Comparison of ENCODE assay signal across 1 cellular context in the genomic region with DNA sequence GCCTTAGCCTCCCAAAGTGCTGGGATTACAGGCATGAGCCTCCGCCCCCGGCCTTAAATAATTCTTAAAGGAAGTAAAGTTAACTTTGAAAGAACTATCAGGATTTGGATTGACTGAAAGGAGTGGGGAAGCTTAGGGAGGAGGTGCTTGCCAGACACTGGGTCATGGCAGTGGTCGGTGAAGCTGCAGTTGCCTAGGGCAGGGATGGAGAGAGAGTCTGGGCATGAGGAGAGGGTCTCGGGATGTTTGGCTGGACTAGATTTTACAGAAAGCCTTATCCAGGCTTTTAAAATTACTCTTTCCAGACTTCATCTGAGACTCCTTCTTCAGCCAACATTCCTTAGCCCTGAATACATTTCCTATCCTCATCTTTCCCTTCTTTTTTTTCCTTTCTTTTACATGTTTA.
TF ChIP-seq lines count a peak whose summit lies in the region.

No MANE protein-coding gene starts in this region.

TF ChIP-seq in GM23338, 12 proteins besides CTCF, POLR2A, EP300 and RAD21 (continued from another document):
- TF ChIP-seq, protein P1, sequence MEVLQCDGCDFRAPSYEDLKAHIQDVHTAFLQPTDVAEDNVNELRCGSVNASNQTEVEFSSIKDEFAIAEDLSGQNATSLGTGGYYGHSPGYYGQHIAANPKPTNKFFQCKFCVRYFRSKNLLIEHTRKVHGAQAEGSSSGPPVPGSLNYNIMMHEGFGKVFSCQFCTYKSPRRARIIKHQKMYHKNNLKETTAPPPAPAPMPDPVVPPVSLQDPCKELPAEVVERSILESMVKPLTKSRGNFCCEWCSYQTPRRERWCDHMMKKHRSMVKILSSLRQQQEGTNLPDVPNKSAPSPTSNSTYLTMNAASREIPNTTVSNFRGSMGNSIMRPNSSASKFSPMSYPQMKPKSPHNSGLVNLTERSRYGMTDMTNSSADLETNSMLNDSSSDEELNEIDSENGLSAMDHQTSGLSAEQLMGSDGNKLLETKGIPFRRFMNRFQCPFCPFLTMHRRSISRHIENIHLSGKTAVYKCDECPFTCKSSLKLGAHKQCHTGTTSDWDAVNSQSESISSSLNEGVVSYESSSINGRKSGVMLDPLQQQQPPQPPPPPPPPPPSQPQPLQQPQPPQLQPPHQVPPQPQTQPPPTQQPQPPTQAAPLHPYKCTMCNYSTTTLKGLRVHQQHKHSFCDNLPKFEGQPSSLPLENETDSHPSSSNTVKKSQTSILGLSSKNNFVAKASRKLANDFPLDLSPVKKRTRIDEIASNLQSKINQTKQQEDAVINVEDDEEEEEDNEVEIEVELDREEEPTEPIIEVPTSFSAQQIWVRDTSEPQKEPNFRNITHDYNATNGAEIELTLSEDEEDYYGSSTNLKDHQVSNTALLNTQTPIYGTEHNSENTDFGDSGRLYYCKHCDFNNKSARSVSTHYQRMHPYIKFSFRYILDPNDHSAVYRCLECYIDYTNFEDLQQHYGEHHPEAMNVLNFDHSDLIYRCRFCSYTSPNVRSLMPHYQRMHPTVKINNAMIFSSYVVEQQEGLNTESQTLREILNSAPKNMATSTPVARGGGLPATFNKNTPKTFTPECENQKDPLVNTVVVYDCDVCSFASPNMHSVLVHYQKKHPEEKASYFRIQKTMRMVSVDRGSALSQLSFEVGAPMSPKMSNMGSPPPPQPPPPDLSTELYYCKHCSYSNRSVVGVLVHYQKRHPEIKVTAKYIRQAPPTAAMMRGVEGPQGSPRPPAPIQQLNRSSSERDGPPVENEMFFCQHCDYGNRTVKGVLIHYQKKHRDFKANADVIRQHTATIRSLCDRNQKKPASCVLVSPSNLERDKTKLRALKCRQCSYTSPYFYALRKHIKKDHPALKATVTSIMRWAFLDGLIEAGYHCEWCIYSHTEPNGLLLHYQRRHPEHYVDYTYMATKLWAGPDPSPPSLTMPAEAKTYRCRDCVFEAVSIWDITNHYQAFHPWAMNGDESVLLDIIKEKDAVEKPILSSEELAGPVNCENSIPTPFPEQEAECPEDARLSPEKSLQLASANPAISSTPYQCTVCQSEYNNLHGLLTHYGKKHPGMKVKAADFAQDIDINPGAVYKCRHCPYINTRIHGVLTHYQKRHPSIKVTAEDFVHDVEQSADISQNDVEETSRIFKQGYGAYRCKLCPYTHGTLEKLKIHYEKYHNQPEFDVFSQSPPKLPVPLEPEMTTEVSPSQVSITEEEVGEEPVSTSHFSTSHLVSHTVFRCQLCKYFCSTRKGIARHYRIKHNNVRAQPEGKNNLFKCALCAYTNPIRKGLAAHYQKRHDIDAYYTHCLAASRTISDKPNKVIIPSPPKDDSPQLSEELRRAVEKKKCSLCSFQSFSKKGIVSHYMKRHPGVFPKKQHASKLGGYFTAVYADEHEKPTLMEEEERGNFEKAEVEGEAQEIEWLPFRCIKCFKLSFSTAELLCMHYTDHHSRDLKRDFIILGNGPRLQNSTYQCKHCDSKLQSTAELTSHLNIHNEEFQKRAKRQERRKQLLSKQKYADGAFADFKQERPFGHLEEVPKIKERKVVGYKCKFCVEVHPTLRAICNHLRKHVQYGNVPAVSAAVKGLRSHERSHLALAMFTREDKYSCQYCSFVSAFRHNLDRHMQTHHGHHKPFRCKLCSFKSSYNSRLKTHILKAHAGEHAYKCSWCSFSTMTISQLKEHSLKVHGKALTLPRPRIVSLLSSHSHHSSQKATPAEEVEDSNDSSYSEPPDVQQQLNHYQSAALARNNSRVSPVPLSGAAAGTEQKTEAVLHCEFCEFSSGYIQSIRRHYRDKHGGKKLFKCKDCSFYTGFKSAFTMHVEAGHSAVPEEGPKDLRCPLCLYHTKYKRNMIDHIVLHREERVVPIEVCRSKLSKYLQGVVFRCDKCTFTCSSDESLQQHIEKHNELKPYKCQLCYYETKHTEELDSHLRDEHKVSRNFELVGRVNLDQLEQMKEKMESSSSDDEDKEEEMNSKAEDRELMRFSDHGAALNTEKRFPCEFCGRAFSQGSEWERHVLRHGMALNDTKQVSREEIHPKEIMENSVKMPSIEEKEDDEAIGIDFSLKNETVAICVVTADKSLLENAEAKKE (CRISPR knock-in tag; IDR thresholded peaks at IDR 0.05): no peak
- TF ChIP-seq POLR2AphosphoS5 (IDR thresholded peaks at IDR 0.05; ENCODE audit: low read depth) (no peak), EZH2 (IDR thresholded peaks at IDR 0.05; ENCODE audit: low read depth, unreplicated experiment) (no peak), ZNF114 (CRISPR knock-in tag; IDR thresholded peaks at IDR 0.05) (no peak), STAT1 (IDR thresholded peaks at IDR 0.05; ENCODE audit: unreplicated experiment) (no peak), JUNB (IDR thresholded peaks at IDR 0.05; ENCODE audit: unreplicated experiment) (no peak), CREB1 (CRISPR knock-in tag; IDR thresholded peaks at IDR 0.05; ENCODE audit: low read depth) (no peak), NANOG (IDR thresholded peaks at IDR 0.05; ENCODE audit: borderline replicate concordance) (no peak)
- TF ChIP-seq, protein P2, sequence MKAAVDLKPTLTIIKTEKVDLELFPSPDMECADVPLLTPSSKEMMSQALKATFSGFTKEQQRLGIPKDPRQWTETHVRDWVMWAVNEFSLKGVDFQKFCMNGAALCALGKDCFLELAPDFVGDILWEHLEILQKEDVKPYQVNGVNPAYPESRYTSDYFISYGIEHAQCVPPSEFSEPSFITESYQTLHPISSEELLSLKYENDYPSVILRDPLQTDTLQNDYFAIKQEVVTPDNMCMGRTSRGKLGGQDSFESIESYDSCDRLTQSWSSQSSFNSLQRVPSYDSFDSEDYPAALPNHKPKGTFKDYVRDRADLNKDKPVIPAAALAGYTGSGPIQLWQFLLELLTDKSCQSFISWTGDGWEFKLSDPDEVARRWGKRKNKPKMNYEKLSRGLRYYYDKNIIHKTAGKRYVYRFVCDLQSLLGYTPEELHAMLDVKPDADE (IDR thresholded peaks at IDR 0.05): no peak
